Comparison of ENCODE assay signal across 18 cellular contexts in genomic region chr17:61489719-61490490, GRCh38. TPM values are rescaled to one million over a fixed set of nuclear protein-coding genes. Genes with fewer than 3 reads are reported as not detected.
"Had no signal": no experiment of that assay in that cellular context is flagged by ENCODE, and none has a peak within 500 bp of the region (broad histone marks: within the 10 kb centered on the region; RNA-seq: fewer than 3 reads in every experiment).

No MANE protein-coding gene starts in this region.

- H3K36me3 Mint-ChIP-seq: naive thymus-derived CD4-positive, alpha-beta T cell had no signal

- H3K9me3 Mint-ChIP-seq: naive thymus-derived CD4-positive, alpha-beta T cell had no signal

- H3K4me1 Mint-ChIP-seq: activated CD4-positive, alpha-beta T cell treated with anti-CD3 and anti-CD28 coated beads for 36 hours; naive thymus-derived CD4-positive, alpha-beta T cell had no signal

- ATAC-seq: activated CD4-positive, alpha-beta T cell treated with anti-CD3 and anti-CD28 coated beads for 36 hours; naive thymus-derived CD4-positive, alpha-beta T cell; stimulated activated naive CD8-positive, alpha-beta T cell treated with anti-CD3 and anti-CD28 coated beads, Interleukin-15, Interleukin-2, amounts not matched to agents 100 U/mL and 50 U/mL, for 24 hours had no signal

- H3K4me3 ChIP-seq: body of pancreas, left ventricle myocardium inferior, sigmoid colon, suprapubic skin had no signal

- H3K36me3 ChIP-seq: left ventricle myocardium inferior, neutrophil, sigmoid colon, suprapubic skin had no signal

- H3K27me3 ChIP-seq: body of pancreas, sigmoid colon had no signal

- H2AFZ ChIP-seq: parathyroid adenoma had no signal

- H3K27ac Mint-ChIP-seq: activated CD4-positive, alpha-beta T cell treated with anti-CD3 and anti-CD28 coated beads for 36 hours had no signal

- H3K4me3 Mint-ChIP-seq: activated CD4-positive, alpha-beta T cell treated with anti-CD3 and anti-CD28 coated beads for 36 hours; naive thymus-derived CD4-positive, alpha-beta T cell had no signal

- H3K4me1 ChIP-seq: left ventricle myocardium inferior, parathyroid adenoma had no signal

- H3K9me3 ChIP-seq: body of pancreas, left ventricle myocardium inferior, neutrophil, sigmoid colon, suprapubic skin had no signal

- H3K9ac ChIP-seq: parathyroid adenoma had no signal

- DNase-seq: activated CD4-positive, alpha-beta T cell treated with anti-CD3 and anti-CD28 coated beads for 36 hours; activated CD4-positive, alpha-beta T cell treated with anti-CD3 and anti-CD28 coated beads, Interleukin-2, amount 50 U/mL, for 48 hours; erythroblast; left ventricle myocardium inferior; naive thymus-derived CD4-positive, alpha-beta T cell; sigmoid colon; stimulated activated CD4-positive, alpha-beta T cell treated with anti-CD3 and anti-CD28 coated beads, Interleukin-12 subunit alpha, Interleukin-12 subunit beta, amount 100 ng/mL, for 4 hours; stimulated activated CD4-positive, alpha-beta T cell treated with anti-CD3 and anti-CD28 coated beads, Interleukin-1b, Interleukin-23, amount 100 ng/mL, for 48 hours; stimulated activated CD8-positive, alpha-beta memory T cell treated with anti-CD3 and anti-CD28 coated beads, Interleukin-4, amount 100 ng/mL, for 48 hours; stimulated activated naive CD8-positive, alpha-beta T cell treated with anti-CD3 and anti-CD28 coated beads, Interleukin-15, Interleukin-2, amounts not matched to agents 100 U/mL and 50 U/mL, for 24 hours; SW 1271; T-helper 2 cell had no signal

- H3K79me2 ChIP-seq: parathyroid adenoma had no signal

- H3K27ac ChIP-seq: body of pancreas, left ventricle myocardium inferior, neutrophil, parathyroid adenoma, suprapubic skin had no signal

RNA-seq across cellular contexts. Expression of gene TBX4, which starts 37.7 kb away (rescaled TPM):
- total RNA-seq: activated CD4-positive, alpha-beta T cell treated with anti-CD3 and anti-CD28 coated beads for 36 hours; body of pancreas; frontal cortex; kidney epithelial cell; left ventricle myocardium inferior; naive thymus-derived CD4-positive, alpha-beta T cell; sigmoid colon had no signal
- polyA plus RNA-seq: naive thymus-derived CD4-positive, alpha-beta T cell; sigmoid colon had no signal
